8 cellular contexts compared by ENCODE assay signal in the genomic region with DNA sequence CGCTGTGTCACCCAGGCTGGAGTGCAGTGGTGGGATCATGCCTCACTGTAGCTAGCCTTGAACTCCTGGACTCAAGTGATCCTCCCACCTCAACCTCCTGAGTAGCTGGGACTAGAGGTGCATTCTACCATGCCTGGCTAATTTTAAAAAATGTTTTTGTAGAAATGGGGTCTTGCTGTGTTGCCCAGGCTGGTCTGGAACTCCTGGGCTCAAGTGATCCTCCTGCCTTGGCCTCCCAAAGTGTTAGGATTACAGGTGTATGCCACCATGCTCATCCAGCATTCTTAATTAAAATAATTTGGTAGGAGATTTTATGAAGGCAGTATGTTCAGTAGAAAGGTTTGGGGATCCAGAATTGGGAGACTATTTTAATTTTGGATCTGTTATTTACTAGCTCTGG. TPM values are rescaled to one million over a fixed set of nuclear protein-coding genes. Genes with fewer than 3 reads are reported as not detected.
DNase-seq lines count a peak whose midpoint lies in the region; ATAC-seq and TF ChIP-seq lines count a peak whose summit lies in the region.
"Not testable (repeated sequence)": the region's sequence is repeated elsewhere in the genome, so short reads cannot be mapped to it uniquely, and the experiment has no call there.

No MANE protein-coding gene starts in this region.

- H3K27ac ChIP-seq in CD4-positive, alpha-beta memory T cell (ENCODE audit: low read depth, low read length), result not testable (repeated sequence)
- H3K27ac ChIP-seq in Panc1 (ENCODE audit: low read length), result peak overlapping the region; percentile 97
- H3K27ac ChIP-seq in heart right ventricle, result peak overlapping the region in 9 of 10 donors; percentile 71 to 91 (median 84)
- peak overlapping the region; percentile 50 for H3K27ac ChIP-seq in muscle layer of duodenum (ENCODE audit: low read length)
- peak overlapping the region; percentile 94 for H3K27ac ChIP-seq in smooth muscle cell (ENCODE audit: low read depth)
- H3K27ac ChIP-seq in vagina, result peak overlapping the region; percentile 61

- peaks cover 15 to 43% of the 10 kb centered on the region in 2 donors for H3K36me3 Mint-ChIP-seq in CD4-positive, alpha-beta memory T cell
- peaks cover 42% of the 10 kb centered on the region for H3K36me3 Mint-ChIP-seq in activated T-cell treated with anti-CD3 and anti-CD28 coated beads, Interleukin-2, amount 50 U/mL, for 24 hours (ENCODE audit: low read depth)
- H3K36me3 Mint-ChIP-seq in central memory CD8-positive, alpha-beta T cell (ENCODE audit: insufficient read depth), result peaks cover 27% of the 10 kb centered on the region

- not testable (repeated sequence) for H3K4me3 ChIP-seq in CD4-positive, alpha-beta memory T cell (ENCODE audit: low read length in 2 of 2); Panc1 (ENCODE audit: low read depth in 2 of 2, low read length in 2 of 2); heart right ventricle; muscle layer of duodenum (ENCODE audit: low read depth in 1 of 2, low read length in 2 of 2); smooth muscle cell; vagina

- H3K27ac Mint-ChIP-seq in CD4-positive, alpha-beta memory T cell, result peak overlapping the region in 4 of 7 donors; percentile 19 to 84 (median 69)
- peak overlapping the region; percentile 10 for H3K27ac Mint-ChIP-seq in activated T-cell treated with anti-CD3 and anti-CD28 coated beads, Interleukin-2, amount 50 U/mL, for 24 hours
- peak overlapping the region; percentile 47 for H3K27ac Mint-ChIP-seq in central memory CD8-positive, alpha-beta T cell (ENCODE audit: low read depth)

- in situ Hi-C loops in Panc1 (cut with HindIII; ENCODE audit: low pct_unique_long_range_greater_than_20kb, low sequenced_read_pairs), result not testable (repeated sequence)

- H3K4me1 ChIP-seq in CD4-positive, alpha-beta memory T cell (ENCODE audit: insufficient read depth, low read length), result peaks cover 96% of the 10 kb centered on the region
- peaks cover 56% of the 10 kb centered on the region for H3K4me1 ChIP-seq in Panc1 (ENCODE audit: control insufficient read depth, insufficient read depth, low read length)
- H3K4me1 ChIP-seq in heart right ventricle, result peaks cover 10 to 85% (median 56%) of the 10 kb centered on the region in 9 donors
- H3K4me1 ChIP-seq in muscle layer of duodenum (ENCODE audit: control insufficient read depth in 1 of 2, insufficient read depth in 2 of 2, low read length in 2 of 2), result peaks cover 8 to 47% of the 10 kb centered on the region in 2 donors
- H3K4me1 ChIP-seq in smooth muscle cell (ENCODE audit: low read depth), result peaks cover 17% of the 10 kb centered on the region
- H3K4me1 ChIP-seq in vagina, result peaks cover 40% of the 10 kb centered on the region

- POLR2A ChIA-PET in CD4-positive, alpha-beta memory T cell (lab: Charles Lee; ENCODE audit: partially characterized antibody), result interaction anchor here (1.3 to 2.8 kb wide), 6 partner anchors 7 to 71 kb away, joined by 3 to 16 read pairs (median 6); a partner anchor contains a TSS
- POLR2A ChIA-PET in Panc1 (lab: Charles Lee), result interaction anchor here (0.9 kb wide), 1 partner anchor 16 kb away, joined by 3 read pairs; a partner anchor contains a TSS

- not testable (repeated sequence) for ATAC-seq in Panc1; central memory CD8-positive, alpha-beta T cell (replicated peaks; ENCODE audit: extremely low read depth, poor library complexity, severe bottlenecking); heart right ventricle

- H2AFZ ChIP-seq in smooth muscle cell (ENCODE audit: low read depth), result not testable (repeated sequence)

- not testable (repeated sequence) for H3K9me3 ChIP-seq in CD4-positive, alpha-beta memory T cell (ENCODE audit: control insufficient read depth in 1 of 2, low read length in 2 of 2); Panc1 (ENCODE audit: control insufficient read depth, insufficient read depth, low read depth, low read length); heart right ventricle; muscle layer of duodenum (ENCODE audit: control insufficient read depth in 1 of 2, low read length in 2 of 2); smooth muscle cell (replicated peaks; ENCODE audit: low read depth); vagina

- H3K27me3 Mint-ChIP-seq in CD4-positive, alpha-beta memory T cell; activated T-cell treated with anti-CD3 and anti-CD28 coated beads, Interleukin-2, amount 50 U/mL, for 24 hours; central memory CD8-positive, alpha-beta T cell: not testable (repeated sequence)

- not testable (repeated sequence) for H4K20me1 ChIP-seq in smooth muscle cell (ENCODE audit: low read depth)

- peaks cover 17% of the 10 kb centered on the region for H3F3A ChIP-seq in smooth muscle cell (ENCODE audit: low read depth)

- not testable (repeated sequence) for H3K4me2 ChIP-seq in smooth muscle cell

- not testable (repeated sequence) for H3K9ac ChIP-seq in smooth muscle cell (ENCODE audit: low read depth)

- TF ChIP-seq POLR2A in vagina (IDR thresholded peaks at IDR 0.05), result not testable (repeated sequence)

- 95 to 100% methylated on average over 1 of the region's 1 CpG for WGBS in heart right ventricle, 2 donors
- WGBS in smooth muscle cell (ENCODE audit: low lambda C conversion rate), result 100% methylated on average over 1 of the region's 1 CpG

- CTCF ChIA-PET in CD4-positive, alpha-beta memory T cell (lab: Charles Lee; ENCODE audit: partially characterized antibody), result interaction anchor here (0.8 to 2.1 kb wide), 9 partner anchors 9 to 77 kb away, joined by 3 to 7 read pairs (median 4); no protein-coding TSS in a partner anchor
- CTCF ChIA-PET in Panc1 (lab: Charles Lee), result not testable (repeated sequence)

- not testable (repeated sequence) for H3K36me3 ChIP-seq in CD4-positive, alpha-beta memory T cell (ENCODE audit: insufficient read depth, low read length); Panc1 (ENCODE audit: control insufficient read depth, insufficient read depth, low read length); muscle layer of duodenum (ENCODE audit: control insufficient read depth in 1 of 2, insufficient read depth in 2 of 2, low read length in 2 of 2); smooth muscle cell (ENCODE audit: low read depth); vagina
- peaks cover 0 to 21% (median 0%) of the 10 kb centered on the region in 9 donors for H3K36me3 ChIP-seq in heart right ventricle

- BruUV-seq in Panc1 (replicated peaks; lab: Mats Ljungman, UMichigan), result not testable (repeated sequence)

- not testable (repeated sequence) for DNase-seq in CD4-positive, alpha-beta memory T cell; Panc1 (ENCODE audit: low read depth, low spot score); activated T-cell treated with anti-CD3 and anti-CD28 coated beads, Interleukin-2, amount 50 U/mL, for 24 hours; central memory CD8-positive, alpha-beta T cell (ENCODE audit: low spot score in 2 of 2); heart right ventricle; smooth muscle cell (lab: John Stamatoyannopoulos, UW; ENCODE audit: unreplicated experiment); vagina (ENCODE audit: extremely low spot score in 2 of 2)

- peaks cover 40% of the 10 kb centered on the region for H3K79me2 ChIP-seq in smooth muscle cell (ENCODE audit: low read depth)

- H3K4me1 Mint-ChIP-seq in CD4-positive, alpha-beta memory T cell, result peaks cover 46 to 92% (median 69%) of the 10 kb centered on the region in 4 donors
- peaks cover 79% of the 10 kb centered on the region for H3K4me1 Mint-ChIP-seq in activated T-cell treated with anti-CD3 and anti-CD28 coated beads, Interleukin-2, amount 50 U/mL, for 24 hours (ENCODE audit: low read depth)
- H3K4me1 Mint-ChIP-seq in central memory CD8-positive, alpha-beta T cell, result peaks cover 48% of the 10 kb centered on the region

- peak overlapping the region in 6 of 8 donors; percentile 4 to 72 (median 43) for H3K4me3 Mint-ChIP-seq in CD4-positive, alpha-beta memory T cell
- H3K4me3 Mint-ChIP-seq in activated T-cell treated with anti-CD3 and anti-CD28 coated beads, Interleukin-2, amount 50 U/mL, for 24 hours; central memory CD8-positive, alpha-beta T cell: not testable (repeated sequence)

- H3K27me3 ChIP-seq in CD4-positive, alpha-beta memory T cell (ENCODE audit: insufficient read depth, low read length); Panc1 (ENCODE audit: control insufficient read depth, insufficient read depth, low read length); heart right ventricle; muscle layer of duodenum (ENCODE audit: low read depth, low read length); smooth muscle cell (ENCODE audit: low read depth); vagina: not testable (repeated sequence)

- not testable (repeated sequence) for TF ChIP-seq CTCF in Panc1 (IDR thresholded peaks at IDR 0.05); heart right ventricle (IDR thresholded peaks at IDR 0.05); smooth muscle cell (IDR thresholded peaks at IDR 0.05; ENCODE audit: borderline replicate concordance, insufficient read depth, poor library complexity, severe bottlenecking); vagina (IDR thresholded peaks at IDR 0.05)

- intact Hi-C loops in CD4-positive, alpha-beta memory T cell (cut with micrococcal nuclease); Panc1 (cut with micrococcal nuclease; ENCODE audit: unreplicated experiment); vagina (cut with DNase I): not testable (repeated sequence)
- intact Hi-C loops in heart right ventricle (cut with DNase I), result loop anchor here in 2 of 10 donors (5.0 kb wide), 1 partner anchor 51 kb away; no protein-coding TSS in a partner anchor

- H3K9me3 Mint-ChIP-seq in CD4-positive, alpha-beta memory T cell; activated T-cell treated with anti-CD3 and anti-CD28 coated beads, Interleukin-2, amount 50 U/mL, for 24 hours; central memory CD8-positive, alpha-beta T cell: not testable (repeated sequence)

RNA-seq across cellular contexts. Expression of a gene that starts 16.3 kb away (rescaled TPM):
- total RNA-seq in CD4-positive, alpha-beta memory T cell, result 100 to 1,000 TPM; 159 TPM
- 10 to 100 TPM in 1 of 2 donors, 1 to 10 TPM in 1; 5.2 to 12.3 TPM for polyA plus RNA-seq in CD4-positive, alpha-beta memory T cell
- total RNA-seq in Panc1 (2021; ENCODE audit: unreplicated experiment) (107 TPM), heart right ventricle (100 to 1,000 TPM in 3 of 10 donors, 10 to 100 TPM in 7; 55.1 to 159 (median 89.3) TPM), smooth muscle cell (5.0 and 5.6 TPM in 2 replicates), vagina (29.5 TPM)
- 42.2 TPM for polyA plus RNA-seq in Panc1 (2012; ENCODE audit: insufficient read length)
- polyA plus RNA-seq in heart right ventricle (10 to 100 TPM; 21.6 to 35.8 TPM), smooth muscle cell (1.2 and 1.4 TPM in 2 replicates)

Comparison
In these comparisons a context has a peak if more than half of its experiments do, and no peak if none do; other contexts are left out.
1. H3K27ac Mint-ChIP-seq: peak in every context shown above with its lines; median percentile 69 in CD4-positive, alpha-beta memory T cell; 47 in central memory CD8-positive, alpha-beta T cell; 10 in activated T-cell treated with anti-CD3 and anti-CD28 coated beads, Interleukin-2, amount 50 U/mL, for 24 hours.